11 cellular contexts compared by ENCODE assay signal in genomic region chr1:115654663-115655306, GRCh38. TPM values are rescaled to one million over a fixed set of nuclear protein-coding genes. Genes with fewer than 3 reads are reported as not detected.
DNase-seq lines count a peak whose midpoint lies in the region; ATAC-seq and TF ChIP-seq lines count a peak whose summit lies in the region.
"Had no signal": no experiment of that assay in that cellular context is flagged by ENCODE, and none has a peak within 500 bp of the region (broad histone marks: within the 10 kb centered on the region; RNA-seq: fewer than 3 reads in every experiment).

No MANE protein-coding gene starts in this region.

- TF ChIP-seq CTCF in foreskin fibroblast (IDR thresholded peaks at IDR 0.05; ENCODE audit: low read depth, low read length) (no peak), ovary (IDR thresholded peaks at IDR 0.05) (no peak)

- no peaks in the 10 kb centered on the region for H3K9me3 ChIP-seq in ovary
- H3K9me3 ChIP-seq: transverse colon had no signal

- intact Hi-C loops in ovary (cut with DNase I), result no loop called here

- H3K4me1 ChIP-seq in ovary (ENCODE audit: insufficient read depth), result peaks cover 12% of the 10 kb centered on the region

- DNase-seq in foreskin fibroblast (peak; percentile 10 to 42), ovary (peak in 4 of 5 donors; percentile 12 to 50 (median 44)), NCI-H1417 (lab: John Stamatoyannopoulos, UW) (no peak)
- DNase-seq: activated effector memory CD4-positive, alpha-beta T cell treated with Interleukin-2 at 50 U/mL for 16 hours; stimulated activated CD4-positive, alpha-beta T cell treated with anti-CD3 and anti-CD28 coated beads, Interleukin-4, amount 100 ng/mL, for 1 hour; transverse colon had no signal

- peak; percentile 32 for ATAC-seq in HG02610 (IDR thresholded peaks at IDR 0.05; ENCODE audit: unreplicated experiment)
- peak; percentile 81 for ATAC-seq in SK-N-SH treated with all-trans-retinoic acid at 6 μM for 48 hours
- ATAC-seq in HG02981 (IDR thresholded peaks at IDR 0.05; ENCODE audit: unreplicated experiment), result no peak
- no peak for ATAC-seq in GM21737 (IDR thresholded peaks at IDR 0.05; ENCODE audit: unreplicated experiment)
- no peak for ATAC-seq in GM19397 (IDR thresholded peaks at IDR 0.05; ENCODE audit: unreplicated experiment)

- H3K4me3 ChIP-seq in foreskin fibroblast (ENCODE audit: low read depth in 1 of 2, low read length in 2 of 2) (no peak overlapping the region), ovary (no peak overlapping the region)
- H3K4me3 ChIP-seq: transverse colon had no signal

- no peaks in the 10 kb centered on the region for H3K27me3 ChIP-seq in ovary
- H3K27me3 ChIP-seq: transverse colon had no signal

- 29 to 37% (median 36%) methylated on average over 14 of the region's 14 CpGs for WGBS in ovary, 3 donors

- TF ChIP-seq EP300 in ovary (IDR thresholded peaks at IDR 0.05), result no peak

- TF ChIP-seq POLR2A in ovary (IDR thresholded peaks at IDR 0.05), result no peak

- H3K36me3 ChIP-seq in ovary, result no peaks in the 10 kb centered on the region

- no peak overlapping the region for H3K27ac ChIP-seq in ovary
- H3K27ac ChIP-seq: transverse colon had no signal

TF ChIP-seq in SK-N-SH treated with all-trans-retinoic acid at 6 μM for 48 hours, 23 proteins besides CTCF, POLR2A, EP300 and RAD21:
- TF ChIP-seq CSRNP3 (CRISPR knock-in tag; IDR thresholded peaks at IDR 0.05), result no peak
TF ChIP-seq in SK-N-SH treated with all-trans-retinoic acid at 6 μM for 48 hours: peak in this region for 0.

RNA-seq across cellular contexts. Expression of gene VANGL1, which starts 13.0 kb away (rescaled TPM):
- 10 to 100 TPM in 2 of 7 donors, 1 to 10 TPM in 5; 1.8 to 10.2 (median 8.8) TPM for total RNA-seq in ovary
- 10 to 100 TPM in 1 of 2 donors, 1 to 10 TPM in 1; 2.9 to 11.0 TPM for polyA plus RNA-seq in ovary

Comparison
In these comparisons a context has a peak if more than half of its experiments do, and no peak if none do; other contexts are left out.
1. ATAC-seq: peak in HG02610 (single experiment) and SK-N-SH treated with all-trans-retinoic acid at 6 μM for 48 hours (single experiment); none in HG02981 (single experiment), GM21737 (single experiment) and GM19397 (single experiment).
2. DNase-seq: peak in foreskin fibroblast (2 of 2) and ovary (4 of 5); none in NCI-H1417 (0 of 3).